In genomic region chr17:41813039-41813680, GRCh38 we compare ENCODE assay signal across 8 cellular contexts. TPM values are rescaled to one million over a fixed set of nuclear protein-coding genes. Genes with fewer than 3 reads are reported as not detected.
DNase-seq lines count a peak whose midpoint lies in the region; ATAC-seq and TF ChIP-seq lines count a peak whose summit lies in the region.

No MANE protein-coding gene starts in this region.

- H3K9me3 Mint-ChIP-seq in activated T-helper 2 cell treated with anti-CD3 and anti-CD28 coated beads, Interferon-gamma antibody, Interleukin-2, Interleukin-4, amounts not matched to agents 10 μg/mL and 5 μg/mL and 100 μg/mL, durations not matched to agents 14 hours and 24 hours and 36 hours = no peaks in the 10 kb centered on the region
- H3K9me3 Mint-ChIP-seq in stimulated activated naive B cell treated with anti-CD40 and anti-IgM and Interleukin-4, amounts not matched to agents 10 μg/mL and 1 μg/mL and 100 μg/mL, for 72 hours = no peaks in the 10 kb centered on the region

- intact Hi-C loops in activated T-helper 2 cell treated with anti-CD3 and anti-CD28 coated beads, Interferon-gamma antibody, Interleukin-2, Interleukin-4, amounts not matched to agents 10 μg/mL and 5 μg/mL and 100 μg/mL, durations not matched to agents 14 hours and 24 hours and 36 hours (cut with micrococcal nuclease) = no loop called here
- intact Hi-C loops in adrenal gland (cut with DNase I) = no loop called here

- WGBS in adrenal gland, 4 donors = 9 to 19% (median 16%) methylated on average over 6 to 20 of the region's 20 CpGs

- H3K9me3 ChIP-seq in iPS-18c (ENCODE audit: control insufficient read depth, insufficient read depth, low read length) (peaks cover 3% of the 10 kb centered on the region), adrenal gland (replicated peaks in 1 of 3) (no peaks in the 10 kb centered on the region)

- no peak overlapping the region for H3K27ac Mint-ChIP-seq in activated T-helper 2 cell treated with anti-CD3 and anti-CD28 coated beads, Interferon-gamma antibody, Interleukin-2, Interleukin-4, amounts not matched to agents 10 μg/mL and 5 μg/mL and 100 μg/mL, durations not matched to agents 14 hours and 24 hours and 36 hours
- H3K27ac Mint-ChIP-seq in stimulated activated naive B cell treated with anti-CD40 and anti-IgM and Interleukin-4, amounts not matched to agents 10 μg/mL and 1 μg/mL and 100 μg/mL, for 72 hours = no peak overlapping the region

- peaks cover 8% of the 10 kb centered on the region for H3K4me1 Mint-ChIP-seq in activated T-helper 2 cell treated with anti-CD3 and anti-CD28 coated beads, Interferon-gamma antibody, Interleukin-2, Interleukin-4, amounts not matched to agents 10 μg/mL and 5 μg/mL and 100 μg/mL, durations not matched to agents 14 hours and 24 hours and 36 hours (ENCODE audit: low read depth)
- H3K4me1 Mint-ChIP-seq in stimulated activated naive B cell treated with anti-CD40 and anti-IgM and Interleukin-4, amounts not matched to agents 10 μg/mL and 1 μg/mL and 100 μg/mL, for 72 hours = peaks cover 16 to 25% of the 10 kb centered on the region in 2 donors

- no peak for ATAC-seq in stimulated activated naive B cell treated with anti-CD40 and anti-IgM and Interleukin-4, amounts not matched to agents 10 μg/mL and 1 μg/mL and 100 μg/mL, for 72 hours (replicated peaks)
- no peak for ATAC-seq in HG03342 (IDR thresholded peaks at IDR 0.05; ENCODE audit: unreplicated experiment)
- no peak for ATAC-seq in GM21515 (IDR thresholded peaks at IDR 0.05; ENCODE audit: unreplicated experiment)

- H3K4me3 ChIP-seq in iPS-18c (ENCODE audit: insufficient read depth, low read depth, low read length) (peak overlapping the region; percentile 96), adrenal gland (peak overlapping the region in 2 of 4 donors; percentile 44 to 95)

- TF ChIP-seq CTCF in adrenal gland (IDR thresholded peaks at IDR 0.05) = no peak

- H3K36me3 ChIP-seq in adrenal gland (replicated peaks in 1 of 2) = no peaks in the 10 kb centered on the region

- peak overlapping the region; percentile 45 for H3K4me3 Mint-ChIP-seq in activated T-helper 2 cell treated with anti-CD3 and anti-CD28 coated beads, Interferon-gamma antibody, Interleukin-2, Interleukin-4, amounts not matched to agents 10 μg/mL and 5 μg/mL and 100 μg/mL, durations not matched to agents 14 hours and 24 hours and 36 hours (ENCODE audit: low read depth)
- H3K4me3 Mint-ChIP-seq in stimulated activated naive B cell treated with anti-CD40 and anti-IgM and Interleukin-4, amounts not matched to agents 10 μg/mL and 1 μg/mL and 100 μg/mL, for 72 hours = peak overlapping the region; percentile 88 to 92

- peaks cover 20 to 22% of the 10 kb centered on the region in 2 donors for H3K4me1 ChIP-seq in adrenal gland (replicated peaks in 1 of 2)

- H3K27me3 ChIP-seq in adrenal gland = no peaks in the 10 kb centered on the region

- H3K27me3 Mint-ChIP-seq in activated T-helper 2 cell treated with anti-CD3 and anti-CD28 coated beads, Interferon-gamma antibody, Interleukin-2, Interleukin-4, amounts not matched to agents 10 μg/mL and 5 μg/mL and 100 μg/mL, durations not matched to agents 14 hours and 24 hours and 36 hours (ENCODE audit: low read depth) = peaks cover 14% of the 10 kb centered on the region
- peaks cover 20 to 35% of the 10 kb centered on the region in 2 donors for H3K27me3 Mint-ChIP-seq in stimulated activated naive B cell treated with anti-CD40 and anti-IgM and Interleukin-4, amounts not matched to agents 10 μg/mL and 1 μg/mL and 100 μg/mL, for 72 hours

- H3K27ac ChIP-seq in adrenal gland = peak overlapping the region in 2 of 5 donors; percentile 30 to 69

- H3K36me3 Mint-ChIP-seq in activated T-helper 2 cell treated with anti-CD3 and anti-CD28 coated beads, Interferon-gamma antibody, Interleukin-2, Interleukin-4, amounts not matched to agents 10 μg/mL and 5 μg/mL and 100 μg/mL, durations not matched to agents 14 hours and 24 hours and 36 hours (ENCODE audit: low read depth) = peaks cover 4% of the 10 kb centered on the region
- H3K36me3 Mint-ChIP-seq in stimulated activated naive B cell treated with anti-CD40 and anti-IgM and Interleukin-4, amounts not matched to agents 10 μg/mL and 1 μg/mL and 100 μg/mL, for 72 hours = no peaks in the 10 kb centered on the region

- no peak for TF ChIP-seq POLR2A in adrenal gland (IDR thresholded peaks at IDR 0.05)

- DNase-seq in NCI-H510A treated with DMSO at 0.1 percent for 48 hours (lab: John Stamatoyannopoulos, UW) = peak; percentile 15
- no peak for DNase-seq in NCI-H510A (lab: John Stamatoyannopoulos, UW)
- DNase-seq in activated T-helper 2 cell treated with anti-CD3 and anti-CD28 coated beads, Interferon-gamma antibody, Interleukin-2, Interleukin-4, amounts not matched to agents 10 μg/mL and 5 μg/mL and 100 μg/mL, durations not matched to agents 14 hours and 24 hours and 36 hours (ENCODE audit: low spot score) = no peak
- DNase-seq in stimulated activated naive B cell treated with anti-CD40 and anti-IgM and Interleukin-4, amounts not matched to agents 10 μg/mL and 1 μg/mL and 100 μg/mL, for 72 hours = no peak
- DNase-seq in adrenal gland = no peak

RNA-seq across cellular contexts. Expression of gene FKBP10, which starts 0.4 kb away (rescaled TPM):
- 1.3 and 1.4 TPM in 2 replicates for total RNA-seq in activated T-helper 2 cell treated with anti-CD3 and anti-CD28 coated beads, Interferon-gamma antibody, Interleukin-2, Interleukin-4, amounts not matched to agents 10 μg/mL and 5 μg/mL and 100 μg/mL, durations not matched to agents 14 hours and 24 hours and 36 hours
- total RNA-seq in adrenal gland = 100 to 1,000 TPM in 3 of 8 donors, 10 to 100 TPM in 5; 62.3 to 131 (median 85.1) TPM
- polyA plus RNA-seq in adrenal gland = 100 to 1,000 TPM in 2 of 3 donors, 10 to 100 TPM in 1; 28.4 to 244 (median 157) TPM

RNA-seq across cellular contexts. Expression of gene P3H4, which starts 1.4 kb away (rescaled TPM):
- total RNA-seq in activated T-helper 2 cell treated with anti-CD3 and anti-CD28 coated beads, Interferon-gamma antibody, Interleukin-2, Interleukin-4, amounts not matched to agents 10 μg/mL and 5 μg/mL and 100 μg/mL, durations not matched to agents 14 hours and 24 hours and 36 hours = 7.8 and 8.6 TPM in 2 replicates
- 10 to 100 TPM; 22.7 to 67.2 (median 33.9) TPM for total RNA-seq in adrenal gland
- polyA plus RNA-seq in adrenal gland = 10 to 100 TPM; 12.8 to 19.1 (median 14.1) TPM

RNA-seq across cellular contexts. Expression of gene NT5C3B, which starts 22.9 kb away (rescaled TPM):
- total RNA-seq in activated T-helper 2 cell treated with anti-CD3 and anti-CD28 coated beads, Interferon-gamma antibody, Interleukin-2, Interleukin-4, amounts not matched to agents 10 μg/mL and 5 μg/mL and 100 μg/mL, durations not matched to agents 14 hours and 24 hours and 36 hours = 59.9 and 62.0 TPM in 2 replicates
- total RNA-seq in adrenal gland = 10 to 100 TPM; 36.2 to 62.9 (median 47.0) TPM
- 100 to 1,000 TPM in 1 of 3 donors, 10 to 100 TPM in 2; 51.4 to 121 (median 98.8) TPM for polyA plus RNA-seq in adrenal gland

RNA-seq across cellular contexts. Expression of gene KLHL10, which starts 24.5 kb away (rescaled TPM):
- total RNA-seq in activated T-helper 2 cell treated with anti-CD3 and anti-CD28 coated beads, Interferon-gamma antibody, Interleukin-2, Interleukin-4, amounts not matched to agents 10 μg/mL and 5 μg/mL and 100 μg/mL, durations not matched to agents 14 hours and 24 hours and 36 hours = 0.16 and 0.23 TPM in 2 replicates
- under 1 TPM in 1 of 8 donors, not detected in 7; 0.29 TPM for total RNA-seq in adrenal gland
- under 1 TPM in 2 of 3 donors, not detected in 1; 0.10 to 0.24 TPM for polyA plus RNA-seq in adrenal gland

RNA-seq across cellular contexts. Expression of gene JUP, which starts 26.6 kb away (rescaled TPM):
- 0.78 and 1.3 TPM in 2 replicates for total RNA-seq in activated T-helper 2 cell treated with anti-CD3 and anti-CD28 coated beads, Interferon-gamma antibody, Interleukin-2, Interleukin-4, amounts not matched to agents 10 μg/mL and 5 μg/mL and 100 μg/mL, durations not matched to agents 14 hours and 24 hours and 36 hours
- 10 to 100 TPM; 26.0 to 81.3 (median 39.3) TPM for total RNA-seq in adrenal gland
- polyA plus RNA-seq in adrenal gland = 10 to 100 TPM in 2 of 3 donors, 1 to 10 TPM in 1; 4.9 to 27.8 (median 21.1) TPM

Comparison
In these comparisons a context has a peak if more than half of its experiments do, and no peak if none do; other contexts are left out.
1. RNA of gene FKBP10, which starts 0.4 kb away (total RNA-seq): 62.3 to 131 TPM in adrenal gland; 1.3 to 1.4 TPM in activated T-helper 2 cell treated with anti-CD3 and anti-CD28 coated beads, Interferon-gamma antibody, Interleukin-2, Interleukin-4, amounts not matched to agents 10 μg/mL and 5 μg/mL and 100 μg/mL, durations not matched to agents 14 hours and 24 hours and 36 hours; every median in the first group is over 10 times any median in the second.